Comparison of ENCODE assay signal across 8 cellular contexts in genomic region chr1:155227261-155228095, GRCh38.
DNase-seq lines count a peak whose midpoint lies in the region; ATAC-seq and TF ChIP-seq lines count a peak whose summit lies in the region.

No MANE protein-coding gene starts in this region.

- TF ChIP-seq CTCF in AG09319 (IDR thresholded peaks at IDR 0.05; ENCODE audit: low read depth, low read length) = no peak; the same call in 1 of the 2 replicates

- ATAC-seq in GM19025 (IDR thresholded peaks at IDR 0.05; ENCODE audit: low read depth, unreplicated experiment) (peak; percentile 90), HG03280 (IDR thresholded peaks at IDR 0.05; ENCODE audit: unreplicated experiment) (peak; percentile 93)

- peak; percentile 97 for DNase-seq in AG09319 (ENCODE audit: extremely low read depth, low read depth)
- peak; percentile 100 for DNase-seq in NCI-H345 (lab: John Stamatoyannopoulos, UW)
- peak; percentile 92 to 97 (median 95) for DNase-seq in activated CD4-positive, CD25-positive, alpha-beta regulatory T cell (lab: John Stamatoyannopoulos, UW)
- DNase-seq in central memory CD4-positive, alpha-beta T cell = peak; percentile 98
- peak; percentile 100 for DNase-seq in islet precursor cell
- DNase-seq in stimulated activated CD4-positive, alpha-beta T cell treated with anti-CD3 and anti-CD28 coated beads, Interleukin-12 subunit alpha, Interleukin-12 subunit beta, amount 100 ng/mL, for 4 hours = peak; percentile 98

Comparison
In these comparisons a context has a peak if more than half of its experiments do, and no peak if none do; other contexts are left out.
1. Peak in every context shown above with its lines: DNase-seq and ATAC-seq.